Comparison of ENCODE assay signal across 26 cellular contexts in genomic region chr7:107803009-107803581, GRCh38. TPM values are rescaled to one million over a fixed set of nuclear protein-coding genes. Genes with fewer than 3 reads are reported as not detected.
"Had no signal": no experiment of that assay in that cellular context is flagged by ENCODE, and none has a peak within 500 bp of the region (broad histone marks: within the 10 kb centered on the region; RNA-seq: fewer than 3 reads in every experiment).

TSS of gene SLC26A3 (minus strand) at chr7:107803223. CDS start at chr7:107794509, 8,714 bp downstream.

- DNase-seq: activated B cell treated with CpG ODN at 0.5 μM for 24 hours; activated CD4-positive, alpha-beta memory T cell treated with anti-CD3 and anti-CD28 coated beads for 36 hours; activated CD4-positive, alpha-beta T cell treated with anti-CD3 and anti-CD28 coated beads, Interleukin-2, amount 10 ng/mL, durations not matched to agents 7 days and 5 days; activated CD8-positive, alpha-beta memory T cell treated with anti-CD3 and anti-CD28 coated beads for 24 hours; activated effector memory CD4-positive, alpha-beta T cell treated with anti-CD3 and anti-CD28 coated beads, Interleukin-2, amount 50 U/mL, for 16 hours; activated naive CD4-positive, alpha-beta T cell treated with Interleukin-2 at 50 U/mL for 16 hours; activated naive CD8-positive, alpha-beta T cell treated with anti-CD3 and anti-CD28 coated beads, Interleukin-2, amount 50 U/mL, for 24 hours; activated T-cell treated with anti-CD3 and anti-CD28 coated beads, Interleukin-2, amount 50 U/mL, for 4 hours; amniotic stem cell; body of pancreas; MG63; MV-4-11; NCI-H1092 treated with DMSO at 0.1 percent for 48 hours; NCI-H1417 treated with DMSO at 0.1 percent for 48 hours; NCI-H1694; NCI-H2029; NCI-H2107; NCI-H345; NCI-H510A; PC-3; SHP77 treated with DMSO at 0.1 percent for 48 hours; T-helper 17 cell; T-helper 9 cell had no signal

- H3K4me1 ChIP-seq: ascending aorta had no signal

- H3K4me3 ChIP-seq: ascending aorta, body of pancreas, MG63 had no signal

- H3K36me3 ChIP-seq: ascending aorta, MG63 had no signal

- H3K9me3 ChIP-seq: ascending aorta, body of pancreas, MG63 had no signal

- H3K27me3 ChIP-seq: ascending aorta, body of pancreas, MG63 had no signal

- H3K27ac ChIP-seq: ascending aorta, body of pancreas had no signal

RNA-seq across cellular contexts. Expression of gene SLC26A3, which starts in this region (rescaled TPM):
- total RNA-seq: activated B cell treated with CpG ODN at 0.5 μM for 24 hours; activated CD4-positive, alpha-beta memory T cell treated with anti-CD3 and anti-CD28 coated beads for 36 hours; activated CD4-positive, alpha-beta T cell treated with anti-CD3 and anti-CD28 coated beads, Interleukin-2, amount 10 ng/mL, durations not matched to agents 7 days and 5 days; activated naive CD4-positive, alpha-beta T cell treated with anti-CD3 and anti-CD28 coated beads, Interleukin-2, amount 50 U/mL, for 72 hours; body of pancreas; PC-3; SK-MEL-5; T-helper 17 cell had no signal
